In genomic region chr10:3353235-3353634, GRCh38 we compare ENCODE assay signal across 26 cellular contexts.
DNase-seq lines count a peak whose midpoint lies in the region; ATAC-seq lines count a peak whose summit lies in the region.
"Had no signal": no experiment of that assay in that cellular context is flagged by ENCODE, and none has a peak within 500 bp of the region (broad histone marks: within the 10 kb centered on the region; RNA-seq: fewer than 3 reads in every experiment).

No MANE protein-coding gene starts in this region.

- H3K9me3 ChIP-seq in effector memory CD4-positive, alpha-beta T cell (ENCODE audit: control insufficient read depth, low read length), result no peaks in the 10 kb centered on the region
- H3K9me3 ChIP-seq: SJSA1 had no signal

- DNase-seq in Right ventricle myocardium superior (no peak), cardiac septum (ENCODE audit: low spot score) (no peak), globus pallidus (ENCODE audit: low spot score) (peak; percentile 42), myocyte (ENCODE audit: low read depth) (peak; percentile 69)
- no peak for DNase-seq in effector memory CD4-positive, alpha-beta T cell
- DNase-seq: 8988T; AML-193; Calu3; CD8-positive, alpha-beta memory T cell; DMS153; GM23248; H9; HFFc6; IMR-90; NCI-H1105 treated with DMSO at 0.1 percent for 48 hours; NCI-H2029 treated with DMSO at 0.1 percent for 48 hours; NCI-H226; NCI-H510A treated with DMSO at 0.1 percent for 48 hours; NCI-H748 treated with DMSO at 0.1 percent for 48 hours; NK-92 treated with Interleukin-12 subunit alpha and Interleukin-12 subunit beta, amount 100 ng/mL, for 24 hours had no signal

- ATAC-seq in Right ventricle myocardium superior (ENCODE audit: poor library complexity), result peak; percentile 79
- ATAC-seq in GM21576 (IDR thresholded peaks at IDR 0.05; ENCODE audit: unreplicated experiment), result no peak
- no peak for ATAC-seq in HG02840 (IDR thresholded peaks at IDR 0.05; ENCODE audit: low FRiP score, unreplicated experiment)
- ATAC-seq: Panc1 had no signal

- intact Hi-C loops in Right ventricle myocardium superior (cut with DNase I) (no loop called here), cardiac septum (cut with DNase I) (no loop called here)

- no peak overlapping the region for H3K4me3 ChIP-seq in effector memory CD4-positive, alpha-beta T cell (ENCODE audit: insufficient read depth, low read depth, low read length, poor library complexity, severe bottlenecking)
- H3K4me3 ChIP-seq: GM23248, SJSA1 had no signal

- no peaks in the 10 kb centered on the region for H3K36me3 ChIP-seq in effector memory CD4-positive, alpha-beta T cell (ENCODE audit: control insufficient read depth, insufficient read depth, low read length)
- H3K36me3 ChIP-seq: SJSA1 had no signal

- no peak overlapping the region for H3K27ac ChIP-seq in effector memory CD4-positive, alpha-beta T cell (ENCODE audit: insufficient read depth, low read length, poor library complexity, severe bottlenecking)
- H3K27ac ChIP-seq: C4-2B, GM23248, KMS-11, SJSA1 had no signal

- H3K27me3 ChIP-seq in effector memory CD4-positive, alpha-beta T cell (replicated peaks; ENCODE audit: control insufficient read depth, insufficient read depth, low read length, poor library complexity, severe bottlenecking), result no peaks in the 10 kb centered on the region
- H3K27me3 ChIP-seq: SJSA1 had no signal

- no peaks in the 10 kb centered on the region for H3K4me1 ChIP-seq in effector memory CD4-positive, alpha-beta T cell (ENCODE audit: control insufficient read depth, insufficient read depth, low read length, poor library complexity, severe bottlenecking)
- H3K4me1 ChIP-seq: SJSA1 had no signal

Comparison
In these comparisons a context has a peak if more than half of its experiments do, and no peak if none do; other contexts are left out.
1. DNase-seq: peak in globus pallidus (single experiment) and myocyte (single experiment); none in Right ventricle myocardium superior (single experiment), cardiac septum (single experiment) and effector memory CD4-positive, alpha-beta T cell (0 of 3).